16 cellular contexts compared by ENCODE assay signal in genomic region chr2:207635468-207636200, GRCh38. TPM values are rescaled to one million over a fixed set of nuclear protein-coding genes. Genes with fewer than 3 reads are reported as not detected.
DNase-seq lines count a peak whose midpoint lies in the region; ATAC-seq lines count a peak whose summit lies in the region.
"Had no signal": no experiment of that assay in that cellular context is flagged by ENCODE, and none has a peak within 500 bp of the region (broad histone marks: within the 10 kb centered on the region; RNA-seq: fewer than 3 reads in every experiment).

No MANE protein-coding gene starts in this region.

- no peak for ATAC-seq in GM21619 (IDR thresholded peaks at IDR 0.05; ENCODE audit: unreplicated experiment)

- peak; percentile 40 to 43 for DNase-seq in AML-193 (lab: John Stamatoyannopoulos, UW)
- peak; percentile 34 for DNase-seq in HT1080 (ENCODE audit: low read depth)
- DNase-seq in T1000 (lab: John Stamatoyannopoulos, UW) = peak; percentile 61
- peak; percentile 18 for DNase-seq in glomerular visceral epithelial cell (ENCODE audit: extremely low spot score)
- DNase-seq in globus pallidus (ENCODE audit: low spot score) = no peak
- no peak for DNase-seq in GM19238 (ENCODE audit: insufficient read length, low spot score)
- DNase-seq in NCI-H1694 treated with DMSO at 0.1 percent for 48 hours (lab: John Stamatoyannopoulos, UW) = no peak
- DNase-seq: activated CD4-positive, alpha-beta T cell treated with anti-CD3 and anti-CD28 coated beads, Interleukin-2, amount 10 ng/mL, durations not matched to agents 24 days and 14 days; foreskin melanocyte; GOT3; midbrain; NCI-H2227 treated with DMSO at 0.1 percent for 48 hours; nucleus accumbens; stimulated activated CD4-positive, alpha-beta T cell treated with anti-CD3 and anti-CD28 coated beads, Interleukin-4, amount 100 ng/mL, for 24 hours; upper lobe of left lung had no signal

RNA-seq across cellular contexts. Expression of gene METTL21A, which starts 10.4 kb away (rescaled TPM):
- 22.2 and 29.0 TPM in 2 replicates for total RNA-seq in HT1080 (2014; rRNA removed; shearing (Covaris generic))
- 33.9 and 35.1 TPM in 2 replicates for polyA plus RNA-seq in HT1080 (2015; cell fraction: cytosol; rRNA removed)
- polyA plus RNA-seq in HT1080 (2015; cell fraction: nucleus; rRNA removed) = 11.4 and 11.7 TPM in 2 replicates

Comparison
In these comparisons a context has a peak if more than half of its experiments do, and no peak if none do; other contexts are left out.
1. DNase-seq: peak in AML-193 (2 of 2), HT1080 (single experiment), T1000 (single experiment) and glomerular visceral epithelial cell (single experiment); none in globus pallidus (single experiment), GM19238 (single experiment) and NCI-H1694 treated with DMSO at 0.1 percent for 48 hours (single experiment).